28 cellular contexts compared by ENCODE assay signal in genomic region chr14:89533136-89533535, GRCh38.
"Had no signal": no experiment of that assay in that cellular context is flagged by ENCODE, and none has a peak within 500 bp of the region (broad histone marks: within the 10 kb centered on the region; RNA-seq: fewer than 3 reads in every experiment).

No MANE protein-coding gene starts in this region.

- H3K4me1 Mint-ChIP-seq: activated CD4-positive, alpha-beta T cell treated with anti-CD3 and anti-CD28 coated beads, Interleukin-2, amount 10 ng/mL, durations not matched to agents 24 days and 14 days; activated naive CD4-positive, alpha-beta T cell treated with anti-CD3 and anti-CD28 coated beads, Interleukin-2, amount 10 ng/mL, durations not matched to agents 7 days and 5 days had no signal

- H3K4me3 Mint-ChIP-seq: activated CD4-positive, alpha-beta T cell treated with anti-CD3 and anti-CD28 coated beads, Interleukin-2, amount 10 ng/mL, durations not matched to agents 24 days and 14 days; activated CD8-positive, alpha-beta T cell treated with anti-CD3 and anti-CD28 coated beads for 36 hours; activated naive CD4-positive, alpha-beta T cell treated with anti-CD3 and anti-CD28 coated beads, Interleukin-2, amount 10 ng/mL, durations not matched to agents 7 days and 5 days; activated naive CD8-positive, alpha-beta T cell; activated T-helper 1 cell treated with anti-CD3 and anti-CD28 coated beads, Interleukin-12 subunit alpha, Interleukin-12 subunit beta, Interleukin-2, Interleukin-4 antibody, amounts not matched to agents 30 ng/mL and 10 ng/mL and 1 ng/mL, durations not matched to agents 14 hours and 24 hours and 36 hours had no signal

- H3K27me3 ChIP-seq: ascending aorta, cardiac muscle cell had no signal

- H3K4me2 ChIP-seq: KMS-11, PC-9 had no signal

- H3K9me3 ChIP-seq: ascending aorta had no signal

- DNase-seq: activated CD4-positive, alpha-beta T cell treated with anti-CD3 and anti-CD28 coated beads, Interleukin-2, amount 10 ng/mL, durations not matched to agents 24 days and 14 days; activated CD4-positive, alpha-beta T cell treated with anti-CD3 and anti-CD28 coated beads, Interleukin-2, amount 50 U/mL, for 4 hours; activated CD4-positive, CD25-positive, alpha-beta regulatory T cell; activated CD8-positive, alpha-beta T cell treated with anti-CD3 and anti-CD28 coated beads for 36 hours; activated naive CD4-positive, alpha-beta T cell treated with anti-CD3 and anti-CD28 coated beads, Interleukin-2, amount 10 ng/mL, durations not matched to agents 7 days and 5 days; activated T-cell treated with anti-CD3 and anti-CD28 coated beads, Interleukin-2, amount 50 U/mL, for 1 hour; amygdala; MM.1S; MV-4-11; NCI-H1092; NCI-H1436 treated with DMSO at 0.1 percent for 48 hours; NCI-H1694 treated with DMSO at 0.1 percent for 48 hours; NCI-H2029; NCI-H345; NCI-H524 treated with DMSO at 0.1 percent for 48 hours; PC-9; SIG-M5; SW 1271; T-helper 1 cell; T1000; WERI-Rb-1 had no signal

- H3K27me3 Mint-ChIP-seq: activated CD4-positive, alpha-beta T cell treated with anti-CD3 and anti-CD28 coated beads, Interleukin-2, amount 10 ng/mL, durations not matched to agents 24 days and 14 days; activated CD8-positive, alpha-beta T cell treated with anti-CD3 and anti-CD28 coated beads for 36 hours; activated naive CD4-positive, alpha-beta T cell treated with anti-CD3 and anti-CD28 coated beads, Interleukin-2, amount 10 ng/mL, durations not matched to agents 7 days and 5 days; activated naive CD8-positive, alpha-beta T cell had no signal

- H2AFZ ChIP-seq: PC-9 had no signal

- H3K27ac ChIP-seq: ascending aorta, cardiac muscle cell, KMS-11, PC-9, RWPE1, WERI-Rb-1 had no signal

- H3K4me3 ChIP-seq: ascending aorta, cardiac muscle cell, PC-9 had no signal

- H3K9ac ChIP-seq: KMS-11 had no signal

- H3K27ac Mint-ChIP-seq: activated CD4-positive, alpha-beta T cell treated with anti-CD3 and anti-CD28 coated beads, Interleukin-2, amount 10 ng/mL, durations not matched to agents 24 days and 14 days; activated CD8-positive, alpha-beta T cell treated with anti-CD3 and anti-CD28 coated beads for 36 hours; activated naive CD4-positive, alpha-beta T cell treated with anti-CD3 and anti-CD28 coated beads, Interleukin-2, amount 10 ng/mL, durations not matched to agents 7 days and 5 days; activated T-helper 1 cell treated with anti-CD3 and anti-CD28 coated beads, Interleukin-12 subunit alpha, Interleukin-12 subunit beta, Interleukin-2, Interleukin-4 antibody, amounts not matched to agents 30 ng/mL and 10 ng/mL and 1 ng/mL, durations not matched to agents 14 hours and 24 hours and 36 hours had no signal

- ATAC-seq: activated CD8-positive, alpha-beta T cell treated with anti-CD3 and anti-CD28 coated beads for 36 hours; Right ventricle myocardium inferior had no signal

- H3K36me3 ChIP-seq: ascending aorta, cardiac muscle cell, WERI-Rb-1 had no signal
